Comparison of ENCODE assay signal across 8 cellular contexts in the genomic region with DNA sequence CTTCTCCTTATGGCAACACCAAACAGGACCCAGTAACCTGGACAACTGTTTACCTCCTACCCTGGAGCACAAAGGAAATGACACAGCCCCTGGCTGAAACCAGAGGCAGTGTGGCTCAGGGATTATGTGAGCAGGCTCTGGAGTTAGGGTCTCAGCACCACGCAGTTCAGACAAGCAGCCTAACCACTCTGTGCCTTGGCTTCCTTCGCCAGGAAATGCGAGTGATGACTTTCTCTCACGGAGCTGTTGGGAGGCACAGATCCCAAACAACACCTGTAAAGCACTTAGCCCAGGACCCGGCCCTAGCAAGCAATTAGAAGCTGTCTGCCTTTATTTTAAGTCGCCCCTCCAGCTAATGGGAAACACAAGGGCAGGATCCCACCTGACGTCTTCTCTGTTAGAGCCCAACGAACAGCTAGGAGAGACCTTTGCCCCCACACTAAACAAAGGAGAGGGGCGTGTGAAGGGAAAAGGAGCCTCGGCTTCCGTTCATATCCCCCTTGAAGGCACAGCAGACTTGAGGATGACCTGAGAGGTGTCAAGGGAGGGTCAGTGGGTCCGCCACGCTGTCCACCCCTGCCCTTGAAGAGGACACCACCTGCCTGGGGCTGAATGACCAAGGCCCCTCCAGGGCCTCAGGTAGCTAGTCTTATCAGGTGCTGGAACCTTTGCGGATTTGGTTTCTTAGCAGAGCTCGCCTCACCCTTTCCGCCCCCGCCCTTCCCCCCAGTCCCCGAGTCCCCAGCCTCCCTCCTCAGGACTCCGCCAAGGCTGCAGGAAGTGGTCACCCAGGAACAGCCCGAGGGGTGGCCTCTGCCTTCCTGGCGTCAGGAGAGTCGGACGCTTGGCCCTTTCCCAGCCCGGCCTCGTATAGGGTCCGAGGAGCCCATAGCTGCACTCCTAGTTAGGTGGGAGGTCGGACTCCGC. TPM values are rescaled to one million over a fixed set of nuclear protein-coding genes. Genes with fewer than 3 reads are reported as not detected.
DNase-seq lines count a peak whose midpoint lies in the region; ATAC-seq and TF ChIP-seq lines count a peak whose summit lies in the region.

No MANE protein-coding gene starts in this region.

- no peak for ATAC-seq in GM21619 (IDR thresholded peaks at IDR 0.05; ENCODE audit: unreplicated experiment)

- peaks cover 23% of the 10 kb centered on the region for H3K79me2 ChIP-seq in GM23248 (ENCODE audit: insufficient read depth)

- DNase-seq in AML-193 (lab: John Stamatoyannopoulos, UW) (peak; percentile 12 to 13), GM23248 (peak; percentile 65), Peyer's patch (peak; percentile 74 to 83 (median 77)), ascending aorta (ENCODE audit: low spot score in 2 of 2) (peak in 1 of 2 donors; percentile 78), hepatic stellate cell (ENCODE audit: low spot score) (peak; percentile 76), retinal pigment epithelial cell (ENCODE audit: low read depth) (no peak), SK-N-DZ (ENCODE audit: low spot score) (no peak)

- peak overlapping the region; percentile 41 for H3K27ac ChIP-seq in GM23248
- peak overlapping the region; percentile 91 to 96 (median 95) for H3K27ac ChIP-seq in Peyer's patch
- H3K27ac ChIP-seq in ascending aorta = peak overlapping the region; percentile 87 to 90

- H3K4me1 ChIP-seq in GM23248 (ENCODE audit: insufficient read depth) (peaks cover 14% of the 10 kb centered on the region; the same call in 1 of the 2 replicates), Peyer's patch (peaks cover 4 to 49% (median 26%) of the 10 kb centered on the region in 4 donors), ascending aorta (peaks cover 25 to 46% of the 10 kb centered on the region in 2 donors)

- peak overlapping the region; percentile 91 for H3K9ac ChIP-seq in GM23248

- intact Hi-C loops in ascending aorta (cut with DNase I) = loop anchor here (2.0 to 5.0 kb wide), 4 partner anchors 17 to 181 kb away; a partner anchor contains a TSS

- no peak for TF ChIP-seq POLR2A in Peyer's patch (IDR thresholded peaks at IDR 0.05)

- 9% methylated on average over 26 of the region's 28 CpGs for WGBS in GM23248 (ENCODE audit: low coverage in 1 of 2, low lambda C conversion rate in 2 of 2, missing lambda C conversion rate in 2 of 2), 2 experiments

- H3K27me3 ChIP-seq in GM23248 (replicated peaks; ENCODE audit: insufficient read depth) = no peaks in the 10 kb centered on the region
- no peaks in the 10 kb centered on the region for H3K27me3 ChIP-seq in Peyer's patch
- H3K27me3 ChIP-seq in ascending aorta = no peaks in the 10 kb centered on the region

- no peaks in the 10 kb centered on the region for H3K36me3 ChIP-seq in GM23248 (ENCODE audit: low read depth)
- no peaks in the 10 kb centered on the region for H3K36me3 ChIP-seq in Peyer's patch
- peaks cover 0 to under 1% of the 10 kb centered on the region in 2 donors for H3K36me3 ChIP-seq in ascending aorta

- in situ Hi-C loops in GM23248 (cut with MboI) = no loop called here

- H3F3A ChIP-seq in GM23248 (ENCODE audit: insufficient read depth) = peaks cover 4% of the 10 kb centered on the region; the same call in 1 of the 2 replicates

- H3K4me3 ChIP-seq in GM23248 (peak overlapping the region; percentile 89), Peyer's patch (peak overlapping the region; percentile 90 to 99 (median 92)), ascending aorta (peak overlapping the region; percentile 57 to 90), retinal pigment epithelial cell (ENCODE audit: low read length) (peak overlapping the region; percentile 83)

- H3K9me3 ChIP-seq in GM23248 (ENCODE audit: low read depth) (no peaks in the 10 kb centered on the region), Peyer's patch (no peaks in the 10 kb centered on the region), ascending aorta (no peaks in the 10 kb centered on the region)

- H4K20me1 ChIP-seq in GM23248 (ENCODE audit: insufficient read depth) = no peaks in the 10 kb centered on the region

- H3K9me2 ChIP-seq in GM23248 (ENCODE audit: insufficient read depth) = no peaks in the 10 kb centered on the region

- H3K4me2 ChIP-seq in GM23248 (ENCODE audit: unreplicated experiment) = peak overlapping the region; percentile 92

- no peak for TF ChIP-seq CTCF in Peyer's patch (IDR thresholded peaks at IDR 0.05)
- TF ChIP-seq CTCF in ascending aorta (IDR thresholded peaks at IDR 0.05) = no peak
- no peak for TF ChIP-seq CTCF in retinal pigment epithelial cell (conservative IDR thresholded peaks at IDR 0.05; ENCODE audit: low read depth, low read length)

- peak overlapping the region; percentile 91 for H2AFZ ChIP-seq in GM23248

RNA-seq across cellular contexts. Expression of a gene that starts 0.8 kb away (rescaled TPM):
- 9.7 and 11.9 TPM in 2 replicates for total RNA-seq in GM23248 (2014; rRNA removed; shearing (Covaris generic))
- 8.5 and 13.5 TPM in 2 replicates for polyA plus RNA-seq in GM23248 (2016; fragmentation: Nextera tagmentation; extraction: Ambion mirVana)
- 100 to 1,000 TPM in 3 of 4 donors, 10 to 100 TPM in 1; 77.8 to 339 (median 275) TPM for total RNA-seq in Peyer's patch
- total RNA-seq in ascending aorta = 41.3 TPM
- 0.13 and 1.2 TPM in 2 replicates for polyA plus RNA-seq in SK-N-DZ (2014; cell fraction: cytosol; rRNA removed)
- 0.49 and 1.0 TPM in 2 replicates for polyA plus RNA-seq in SK-N-DZ (2014; cell fraction: nucleus; rRNA removed)

RNA-seq across cellular contexts. Expression of a gene that starts 7.6 kb away (rescaled TPM):
- total RNA-seq in GM23248 (2014; rRNA removed; shearing (Covaris generic)) = not detected in 2 replicates
- polyA plus RNA-seq in GM23248 (2016; fragmentation: Nextera tagmentation; extraction: Ambion mirVana) = not detected in 2 replicates
- total RNA-seq in Peyer's patch (10 to 100 TPM in 1 of 4 donors, 1 to 10 TPM in 3; 1.5 to 15.6 (median 5.6) TPM), ascending aorta (not detected)
- polyA plus RNA-seq in SK-N-DZ (2014; cell fraction: cytosol; rRNA removed) = not detected in 2 replicates
- not detected in 2 replicates for polyA plus RNA-seq in SK-N-DZ (2014; cell fraction: nucleus; rRNA removed)

RNA-seq across cellular contexts. Expression of a gene that starts 42.7 kb away (rescaled TPM):
- 59.1 and 69.6 TPM in 2 replicates for total RNA-seq in GM23248 (2014; rRNA removed; shearing (Covaris generic))
- polyA plus RNA-seq in GM23248 (2016; fragmentation: Nextera tagmentation; extraction: Ambion mirVana) = 55.5 and 61.1 TPM in 2 replicates
- total RNA-seq in Peyer's patch (10 to 100 TPM; 31.1 to 46.2 (median 35.5) TPM), ascending aorta (126 TPM)
- 60.0 and 70.2 TPM in 2 replicates for polyA plus RNA-seq in SK-N-DZ (2014; cell fraction: cytosol; rRNA removed)
- polyA plus RNA-seq in SK-N-DZ (2014; cell fraction: nucleus; rRNA removed) = 102 and 118 TPM in 2 replicates

RNA-seq across cellular contexts. Expression of a gene that starts 59.7 kb away (rescaled TPM):
- not detected in 2 replicates for total RNA-seq in GM23248 (2014; rRNA removed; shearing (Covaris generic))
- not detected in 2 replicates for polyA plus RNA-seq in GM23248 (2016; fragmentation: Nextera tagmentation; extraction: Ambion mirVana)
- total RNA-seq in Peyer's patch (not detected), ascending aorta (2.6 TPM)
- polyA plus RNA-seq in SK-N-DZ (2014; cell fraction: cytosol; rRNA removed) = 1.4 and 2.0 TPM in 2 replicates
- 0.38 and 0.92 TPM in 2 replicates for polyA plus RNA-seq in SK-N-DZ (2014; cell fraction: nucleus; rRNA removed)

Comparison
In these comparisons a context has a peak if more than half of its experiments do, and no peak if none do; other contexts are left out.
1. DNase-seq: peak in AML-193 (2 of 2), GM23248 (single experiment), Peyer's patch (3 of 3) and hepatic stellate cell (single experiment); none in retinal pigment epithelial cell (single experiment) and SK-N-DZ (single experiment).
2. H3K27ac ChIP-seq: peak in every context shown above with its lines; median percentile 95 in Peyer's patch; 88 in ascending aorta; 41 in GM23248.
3. Peak in every context shown above with its lines, with median percentiles within 50 percentile points of each other: H3K4me3 ChIP-seq.